Comparison of ENCODE assay signal across 11 cellular contexts in the genomic region with DNA sequence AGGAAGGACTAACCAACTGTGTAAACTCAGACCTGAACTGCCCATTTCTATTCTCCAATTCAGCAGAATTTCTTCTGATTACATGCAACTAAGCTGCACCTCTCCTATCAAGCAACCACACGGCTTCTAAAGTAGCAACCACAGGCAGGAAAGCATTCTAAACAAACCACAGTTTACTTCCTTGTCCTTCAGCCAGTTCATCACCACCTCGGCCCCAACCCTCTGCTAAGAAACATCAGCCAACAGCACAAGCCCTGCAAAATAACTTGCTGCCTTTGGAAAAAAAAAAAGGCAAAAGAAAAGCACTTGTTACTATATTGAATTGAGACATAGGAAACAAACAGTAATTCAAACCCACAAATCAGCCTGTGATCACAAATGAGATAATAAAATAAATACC.
DNase-seq lines count a peak whose midpoint lies in the region; ATAC-seq, FAIRE-seq and TF ChIP-seq lines count a peak whose summit lies in the region.
"Had no signal": no experiment of that assay in that cellular context is flagged by ENCODE, and none has a peak within 500 bp of the region (broad histone marks: within the 10 kb centered on the region; RNA-seq: fewer than 3 reads in every experiment).

No MANE protein-coding gene starts in this region.

- H3K9me3 Mint-ChIP-seq in activated naive CD4-positive, alpha-beta T cell treated with anti-CD3 and anti-CD28 coated beads for 36 hours: no peaks in the 10 kb centered on the region
- no peaks in the 10 kb centered on the region for H3K9me3 Mint-ChIP-seq in natural killer cell treated with Interleukin-12 subunit alpha and Interleukin-12 subunit beta and Interleukin-15 and Interleukin-18, amount 100 ng/mL, for 72 hours

- H3K4me1 ChIP-seq in BE2C: no peaks in the 10 kb centered on the region

- H3K27me3 ChIP-seq in BE2C: no peaks in the 10 kb centered on the region

- no peak for TF ChIP-seq POLR2A in GM12892 (IDR thresholded peaks at IDR 0.05; ENCODE audit: low read depth, low read length)
- no peak for TF ChIP-seq POLR2A in lower leg skin (IDR thresholded peaks at IDR 0.05)

- no peaks in the 10 kb centered on the region for H3K27me3 Mint-ChIP-seq in activated naive CD4-positive, alpha-beta T cell treated with anti-CD3 and anti-CD28 coated beads for 36 hours (ENCODE audit: low read depth)
- no peaks in the 10 kb centered on the region for H3K27me3 Mint-ChIP-seq in natural killer cell treated with Interleukin-12 subunit alpha and Interleukin-12 subunit beta and Interleukin-15 and Interleukin-18, amount 100 ng/mL, for 72 hours

- WGBS in lower leg skin, 2 donors: 48 to 51% methylated on average over 2 of the region's 2 CpGs

- H3K9me3 ChIP-seq in BE2C: no peaks in the 10 kb centered on the region

- no peak overlapping the region for H3K4me3 ChIP-seq in BE2C (ENCODE audit: low read depth, low read length)
- H3K4me3 ChIP-seq in lower leg skin (ENCODE audit: low read depth, poor library complexity, severe bottlenecking): no peak overlapping the region

- H3K36me3 Mint-ChIP-seq in activated naive CD4-positive, alpha-beta T cell treated with anti-CD3 and anti-CD28 coated beads for 36 hours (ENCODE audit: low read depth): peaks cover 38% of the 10 kb centered on the region
- peaks cover 32% of the 10 kb centered on the region for H3K36me3 Mint-ChIP-seq in natural killer cell treated with Interleukin-12 subunit alpha and Interleukin-12 subunit beta and Interleukin-15 and Interleukin-18, amount 100 ng/mL, for 72 hours

- H3K36me3 ChIP-seq in BE2C: no peaks in the 10 kb centered on the region

- H3K4me3 Mint-ChIP-seq in activated naive CD4-positive, alpha-beta T cell treated with anti-CD3 and anti-CD28 coated beads for 36 hours: no peak overlapping the region
- peak overlapping the region; percentile 92 for H3K4me3 Mint-ChIP-seq in natural killer cell treated with Interleukin-12 subunit alpha and Interleukin-12 subunit beta and Interleukin-15 and Interleukin-18, amount 100 ng/mL, for 72 hours

- intact Hi-C loops in activated naive CD4-positive, alpha-beta T cell treated with anti-CD3 and anti-CD28 coated beads for 36 hours (cut with micrococcal nuclease): no loop called here
- intact Hi-C loops in lower leg skin (cut with DNase I; ENCODE audit: low total_unique reads): no loop called here

- H3K27ac Mint-ChIP-seq in activated naive CD4-positive, alpha-beta T cell treated with anti-CD3 and anti-CD28 coated beads for 36 hours: peak overlapping the region; percentile 28
- peak overlapping the region; percentile 92 to 98 for H3K27ac Mint-ChIP-seq in natural killer cell treated with Interleukin-12 subunit alpha and Interleukin-12 subunit beta and Interleukin-15 and Interleukin-18, amount 100 ng/mL, for 72 hours

- peaks cover 74% of the 10 kb centered on the region for H3K4me1 Mint-ChIP-seq in activated naive CD4-positive, alpha-beta T cell treated with anti-CD3 and anti-CD28 coated beads for 36 hours (ENCODE audit: low read depth)
- H3K4me1 Mint-ChIP-seq in natural killer cell treated with Interleukin-12 subunit alpha and Interleukin-12 subunit beta and Interleukin-15 and Interleukin-18, amount 100 ng/mL, for 72 hours (ENCODE audit: low read depth in 2 of 2): peaks cover 93 to 97% of the 10 kb centered on the region in 2 donors

- ATAC-seq in natural killer cell treated with Interleukin-12 subunit alpha and Interleukin-12 subunit beta and Interleukin-15 and Interleukin-18, amount 100 ng/mL, for 72 hours: peak; percentile 2 to 36
- ATAC-seq in HG03565 (IDR thresholded peaks at IDR 0.05; ENCODE audit: unreplicated experiment): no peak

- DNase-seq in GM12892 (ENCODE audit: insufficient read length) (no peak), OCI-M1 (lab: John Stamatoyannopoulos, UW) (peak; percentile 76), NCI-H1417 treated with DMSO at 0.1 percent for 48 hours (lab: John Stamatoyannopoulos, UW) (no peak), BE2C (no peak), lower leg skin (ENCODE audit: low spot score in 2 of 2) (no peak)
- no peak for DNase-seq in activated naive CD4-positive, alpha-beta T cell treated with anti-CD3 and anti-CD28 coated beads for 36 hours
- peak; percentile 77 for DNase-seq in natural killer cell treated with Interleukin-12 subunit alpha and Interleukin-12 subunit beta and Interleukin-15 and Interleukin-18, amount 100 ng/mL, for 72 hours (ENCODE audit: low spot score)
- DNase-seq: activated CD4-positive, CD25-positive, alpha-beta regulatory T cell treated with anti-CD3 and anti-CD28 coated beads, Interleukin-2, amount 50 U/mL, for 72 hours; NCI-H2081 had no signal

- CTCF ChIA-PET in activated naive CD4-positive, alpha-beta T cell treated with anti-CD3 and anti-CD28 coated beads for 36 hours (lab: Charles Lee): interaction anchor here (1.2 to 1.9 kb wide), 2 partner anchors 16 to 226 kb away, joined by 3 to 7 read pairs; no protein-coding TSS in a partner anchor

- peak; percentile 30 for FAIRE-seq in GM12892 (lab: Jason Lieb, UNC)
- FAIRE-seq: endometrium had no signal

- TF ChIP-seq CTCF in BE2C (IDR thresholded peaks at IDR 0.05; ENCODE audit: low read depth, low read length) (no peak), lower leg skin (IDR thresholded peaks at IDR 0.05) (no peak)

Comparison
In these comparisons a context has a peak if more than half of its experiments do, and no peak if none do; other contexts are left out.
1. DNase-seq: peak in OCI-M1 (single experiment) and natural killer cell treated with Interleukin-12 subunit alpha and Interleukin-12 subunit beta and Interleukin-15 and Interleukin-18, amount 100 ng/mL, for 72 hours (single experiment); none in GM12892 (single experiment), activated naive CD4-positive, alpha-beta T cell treated with anti-CD3 and anti-CD28 coated beads for 36 hours (single experiment), NCI-H1417 treated with DMSO at 0.1 percent for 48 hours (single experiment), BE2C (single experiment) and lower leg skin (0 of 2).